16 cellular contexts compared by ENCODE assay signal in the genomic region with DNA sequence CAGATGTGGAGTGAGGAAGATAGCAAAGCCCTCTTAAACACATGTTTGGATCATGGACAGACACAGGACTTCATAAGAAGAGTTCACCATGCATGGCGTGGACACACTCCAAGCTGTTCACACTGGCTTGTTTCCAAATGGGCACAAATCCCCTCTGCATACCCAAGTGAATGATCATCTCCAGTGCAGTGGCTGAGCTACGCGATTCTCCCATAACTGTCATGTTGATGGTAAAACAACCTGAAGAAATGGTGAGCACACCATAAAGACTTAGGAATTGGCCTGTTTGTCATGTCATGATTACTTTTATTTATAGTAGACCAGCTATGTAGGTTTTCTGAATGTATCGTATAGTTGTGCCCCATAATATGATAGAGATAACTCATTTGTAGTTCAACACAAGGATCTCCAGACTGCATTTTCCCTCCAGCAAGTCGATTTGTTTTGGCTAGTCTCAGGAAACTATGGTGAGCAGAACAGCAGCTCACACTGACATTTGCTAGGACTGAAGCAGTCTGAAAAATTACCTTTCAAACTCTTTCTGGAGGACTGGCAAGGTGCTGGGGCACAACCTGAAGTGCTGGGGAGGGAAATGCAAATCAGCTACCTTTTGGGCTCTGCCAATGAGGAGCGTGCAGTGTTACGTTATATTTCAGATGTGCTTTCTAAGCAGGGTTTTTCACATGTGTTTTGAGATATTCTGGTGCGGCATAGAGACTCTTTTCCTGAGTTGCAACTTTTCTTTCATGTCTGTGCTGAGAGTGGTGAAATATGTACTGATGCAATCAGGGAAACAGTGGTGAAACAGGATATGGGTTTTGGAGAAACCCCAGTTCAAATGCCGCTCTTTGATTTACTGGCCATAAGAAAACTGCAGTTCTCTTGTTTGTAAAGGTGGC.
"Had no signal": no experiment of that assay in that cellular context is flagged by ENCODE, and none has a peak within 500 bp of the region (broad histone marks: within the 10 kb centered on the region; RNA-seq: fewer than 3 reads in every experiment).

No MANE protein-coding gene starts in this region.

- H3K27ac ChIP-seq: gastroesophageal sphincter, left ventricle myocardium inferior, psoas muscle, testis had no signal

- H3K36me3 ChIP-seq: gastroesophageal sphincter, left ventricle myocardium inferior had no signal

- H3K9me3 ChIP-seq: gastroesophageal sphincter, left ventricle myocardium inferior, psoas muscle, testis had no signal

- H3K4me1 ChIP-seq: gastroesophageal sphincter, left ventricle myocardium inferior, psoas muscle, testis had no signal

- H3K27me3 ChIP-seq: gastroesophageal sphincter, testis had no signal

- H3K4me3 ChIP-seq: gastroesophageal sphincter, left ventricle myocardium inferior, psoas muscle, testis had no signal

- FAIRE-seq: keratinocyte, urothelium cell line had no signal

- DNase-seq: activated CD4-positive, alpha-beta T cell treated with anti-CD3 and anti-CD28 coated beads, Interleukin-2, amount 10 ng/mL, durations not matched to agents 7 days and 5 days; activated CD4-positive, CD25-positive, alpha-beta regulatory T cell; activated effector memory CD4-positive, alpha-beta T cell treated with Interleukin-2 at 50 U/mL for 16 hours; central memory CD4-positive, alpha-beta T cell; cortex of kidney; effector memory CD8-positive, alpha-beta T cell; left ventricle myocardium inferior; nephron progenitor cell; psoas muscle; stimulated activated CD4-positive, alpha-beta T cell treated with anti-CD3 and anti-CD28 coated beads, Interleukin-12 subunit alpha, Interleukin-12 subunit beta, amount 100 ng/mL, for 4 hours; stimulated activated CD4-positive, alpha-beta T cell treated with anti-CD3 and anti-CD28 coated beads, Interleukin-2, amount 100 ng/mL, for 48 hours; stimulated activated CD8-positive, alpha-beta memory T cell treated with anti-CD3 and anti-CD28 coated beads, Interleukin-4, amount 100 ng/mL, for 48 hours; testis had no signal
